1 cellular context compared by ENCODE assay signal in genomic region chr19:41529484-41530183, GRCh38.
TF ChIP-seq lines count a peak whose summit lies in the region.

No MANE protein-coding gene starts in this region.

TF ChIP-seq in H1, 55 proteins besides CTCF, POLR2A, EP300 and RAD21 (continued from another document):
- TF ChIP-seq SP2 (IDR thresholded peaks at IDR 0.05; ENCODE audit: low read length) (no peak), POU5F1 (IDR thresholded peaks at IDR 0.05; ENCODE audit: low read depth, low read length) (no peak), ATF2 (IDR thresholded peaks at IDR 0.05; ENCODE audit: low read length) (no peak), RFX5 (IDR thresholded peaks at IDR 0.05; ENCODE audit: borderline replicate concordance, low read depth, low read length) (no peak), RBBP5 (IDR thresholded peaks at IDR 0.05; ENCODE audit: borderline replicate concordance, low read depth, low read length) (no peak), EGR1 (IDR thresholded peaks at IDR 0.05; ENCODE audit: borderline replicate concordance, low read depth, low read length) (no peak)
